1 cellular context compared by ENCODE assay signal in the genomic region with DNA sequence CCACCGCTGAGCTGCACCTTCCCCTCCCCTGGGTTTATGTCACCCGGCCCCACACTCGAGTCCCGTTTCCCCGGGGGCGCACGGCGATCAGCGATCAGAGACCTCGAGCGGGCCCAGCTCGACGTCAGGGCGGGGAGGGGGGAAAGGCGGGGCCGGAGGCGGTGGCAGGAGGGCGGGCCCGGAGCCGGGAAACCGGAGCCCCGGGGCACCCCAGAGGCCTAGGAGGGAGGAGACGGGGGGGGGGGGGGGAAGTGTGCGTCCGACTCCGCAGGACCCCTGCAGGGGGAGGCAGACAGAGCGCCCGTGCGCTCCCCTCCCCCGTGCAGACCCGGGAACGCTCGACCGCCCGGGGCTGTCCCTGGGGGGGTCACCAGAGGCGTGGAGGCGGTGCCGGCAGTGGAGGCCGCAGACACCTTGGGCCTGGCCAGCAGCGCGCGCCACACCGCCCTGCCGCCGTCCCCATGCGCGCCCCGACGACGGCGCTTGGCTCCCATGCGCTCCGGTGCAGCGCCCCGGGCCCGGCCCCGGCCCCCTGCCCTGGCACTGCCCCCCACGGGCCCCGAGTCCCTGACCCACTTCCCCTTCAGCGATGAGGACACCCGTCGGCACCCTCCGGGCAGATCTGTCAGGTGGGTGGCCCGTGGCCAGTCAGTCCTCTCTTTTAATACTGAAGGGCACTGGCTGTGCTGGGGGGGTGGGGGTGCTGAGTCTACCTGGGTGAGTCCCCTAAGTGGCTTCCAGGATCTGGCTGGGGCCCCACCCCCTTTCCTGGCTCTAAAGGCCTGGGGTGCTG.
TF ChIP-seq lines count a peak whose summit lies in the region.

No MANE protein-coding gene starts in this region.

TF ChIP-seq in GM12878, 131 proteins besides CTCF, POLR2A, EP300 and RAD21 (continued from another document):
- no peak for TF ChIP-seq BRCA1 (IDR thresholded peaks at IDR 0.05; ENCODE audit: low read depth, low read length)
- TF ChIP-seq, protein P1, sequence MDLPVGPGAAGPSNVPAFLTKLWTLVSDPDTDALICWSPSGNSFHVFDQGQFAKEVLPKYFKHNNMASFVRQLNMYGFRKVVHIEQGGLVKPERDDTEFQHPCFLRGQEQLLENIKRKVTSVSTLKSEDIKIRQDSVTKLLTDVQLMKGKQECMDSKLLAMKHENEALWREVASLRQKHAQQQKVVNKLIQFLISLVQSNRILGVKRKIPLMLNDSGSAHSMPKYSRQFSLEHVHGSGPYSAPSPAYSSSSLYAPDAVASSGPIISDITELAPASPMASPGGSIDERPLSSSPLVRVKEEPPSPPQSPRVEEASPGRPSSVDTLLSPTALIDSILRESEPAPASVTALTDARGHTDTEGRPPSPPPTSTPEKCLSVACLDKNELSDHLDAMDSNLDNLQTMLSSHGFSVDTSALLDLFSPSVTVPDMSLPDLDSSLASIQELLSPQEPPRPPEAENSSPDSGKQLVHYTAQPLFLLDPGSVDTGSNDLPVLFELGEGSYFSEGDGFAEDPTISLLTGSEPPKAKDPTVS (IDR thresholded peaks at IDR 0.05; ENCODE audit: low read depth, low read length) = no peak
- no peak for TF ChIP-seq NR2C2 (IDR thresholded peaks at IDR 0.05; ENCODE audit: borderline replicate concordance, control insufficient read depth, insufficient read length, low read depth)
- TF ChIP-seq RELB (IDR thresholded peaks at IDR 0.05; ENCODE audit: low read depth) = no peak
- no peak for TF ChIP-seq NFXL1 (IDR thresholded peaks at IDR 0.05; ENCODE audit: borderline replicate concordance)
- no peak for TF ChIP-seq CEBPZ (IDR thresholded peaks at IDR 0.05; ENCODE audit: low read depth, low read length)
- no peak for TF ChIP-seq ESRRA (IDR thresholded peaks at IDR 0.05; ENCODE audit: low read length)
- TF ChIP-seq SIN3A (IDR thresholded peaks at IDR 0.05; ENCODE audit: low read depth, low read length) = no peak; the same call in 1 of the 2 replicates
- TF ChIP-seq NFIC (IDR thresholded peaks at IDR 0.05; ENCODE audit: low read depth, low read length) = no peak
- peak; percentile 53; the same call in 1 of the 2 replicates for TF ChIP-seq BACH1 (IDR thresholded peaks at IDR 0.05; ENCODE audit: borderline replicate concordance)
- TF ChIP-seq SUPT20H (IDR thresholded peaks at IDR 0.05; ENCODE audit: borderline replicate concordance, control insufficient read depth, low read depth, low read length) = no peak
- no peak for TF ChIP-seq POU2F2 (IDR thresholded peaks at IDR 0.05; ENCODE audit: borderline replicate concordance, low read depth, low read length)
- no peak for TF ChIP-seq ZZZ3 (IDR thresholded peaks at IDR 0.05; ENCODE audit: control insufficient read depth, insufficient read length, low read depth)
- TF ChIP-seq LARP7 (IDR thresholded peaks at IDR 0.05) = peak; percentile 49
- no peak for TF ChIP-seq BMI1 (IDR thresholded peaks at IDR 0.05; ENCODE audit: borderline replicate concordance)
- TF ChIP-seq DPF2 (IDR thresholded peaks at IDR 0.05) = peak; percentile 22; the same call in 1 of the 2 replicates
- TF ChIP-seq ZBTB4 (CRISPR knock-in tag; IDR thresholded peaks at IDR 0.05) = no peak
- TF ChIP-seq CREB1 (IDR thresholded peaks at IDR 0.05; ENCODE audit: low read depth) = peak; percentile 56; the same call in 1 of the 2 replicates
- TF ChIP-seq, protein P2, sequence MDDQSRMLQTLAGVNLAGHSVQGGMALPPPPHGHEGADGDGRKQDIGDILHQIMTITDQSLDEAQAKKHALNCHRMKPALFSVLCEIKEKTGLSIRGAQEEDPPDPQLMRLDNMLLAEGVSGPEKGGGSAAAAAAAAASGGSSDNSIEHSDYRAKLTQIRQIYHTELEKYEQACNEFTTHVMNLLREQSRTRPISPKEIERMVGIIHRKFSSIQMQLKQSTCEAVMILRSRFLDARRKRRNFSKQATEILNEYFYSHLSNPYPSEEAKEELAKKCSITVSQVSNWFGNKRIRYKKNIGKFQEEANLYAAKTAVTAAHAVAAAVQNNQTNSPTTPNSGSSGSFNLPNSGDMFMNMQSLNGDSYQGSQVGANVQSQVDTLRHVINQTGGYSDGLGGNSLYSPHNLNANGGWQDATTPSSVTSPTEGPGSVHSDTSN (IDR thresholded peaks at IDR 0.05; ENCODE audit: insufficient replicate concordance, low read depth, low read length) = no peak
- TF ChIP-seq MAX (IDR thresholded peaks at IDR 0.05; ENCODE audit: low read depth, low read length) = no peak
- no peak for TF ChIP-seq CBX3 (IDR thresholded peaks at IDR 0.05; ENCODE audit: borderline replicate concordance, low read depth)
- TF ChIP-seq SUZ12 (IDR thresholded peaks at IDR 0.05; ENCODE audit: unreplicated experiment) = no peak
- no peak for TF ChIP-seq E2F4 (IDR thresholded peaks at IDR 0.05; ENCODE audit: low read depth, low read length)
- peak; percentile 47; the same call in 1 of the 2 replicates for TF ChIP-seq MXI1 (IDR thresholded peaks at IDR 0.05; ENCODE audit: low read depth, low read length)
- no peak for TF ChIP-seq ZNF384 (IDR thresholded peaks at IDR 0.05; ENCODE audit: borderline replicate concordance, low read depth, low read length)
- TF ChIP-seq MTA2 (IDR thresholded peaks at IDR 0.05; ENCODE audit: low read depth) = no peak
- TF ChIP-seq GABPA (IDR thresholded peaks at IDR 0.05; ENCODE audit: low read depth) = no peak
- no peak for TF ChIP-seq SRF (IDR thresholded peaks at IDR 0.05; ENCODE audit: low read depth in 2 of 2, low read length in 2 of 2)
- TF ChIP-seq, protein P3, sequence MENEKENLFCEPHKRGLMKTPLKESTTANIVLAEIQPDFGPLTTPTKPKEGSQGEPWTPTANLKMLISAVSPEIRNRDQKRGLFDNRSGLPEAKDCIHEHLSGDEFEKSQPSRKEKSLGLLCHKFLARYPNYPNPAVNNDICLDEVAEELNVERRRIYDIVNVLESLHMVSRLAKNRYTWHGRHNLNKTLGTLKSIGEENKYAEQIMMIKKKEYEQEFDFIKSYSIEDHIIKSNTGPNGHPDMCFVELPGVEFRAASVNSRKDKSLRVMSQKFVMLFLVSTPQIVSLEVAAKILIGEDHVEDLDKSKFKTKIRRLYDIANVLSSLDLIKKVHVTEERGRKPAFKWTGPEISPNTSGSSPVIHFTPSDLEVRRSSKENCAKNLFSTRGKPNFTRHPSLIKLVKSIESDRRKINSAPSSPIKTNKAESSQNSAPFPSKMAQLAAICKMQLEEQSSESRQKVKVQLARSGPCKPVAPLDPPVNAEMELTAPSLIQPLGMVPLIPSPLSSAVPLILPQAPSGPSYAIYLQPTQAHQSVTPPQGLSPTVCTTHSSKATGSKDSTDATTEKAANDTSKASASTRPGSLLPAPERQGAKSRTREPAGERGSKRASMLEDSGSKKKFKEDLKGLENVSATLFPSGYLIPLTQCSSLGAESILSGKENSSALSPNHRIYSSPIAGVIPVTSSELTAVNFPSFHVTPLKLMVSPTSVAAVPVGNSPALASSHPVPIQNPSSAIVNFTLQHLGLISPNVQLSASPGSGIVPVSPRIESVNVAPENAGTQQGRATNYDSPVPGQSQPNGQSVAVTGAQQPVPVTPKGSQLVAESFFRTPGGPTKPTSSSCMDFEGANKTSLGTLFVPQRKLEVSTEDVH (IDR thresholded peaks at IDR 0.05; ENCODE audit: low read depth, partially characterized antibody) = no peak
- no peak for TF ChIP-seq RAD51 (IDR thresholded peaks at IDR 0.05)
- TF ChIP-seq CHD2 (IDR thresholded peaks at IDR 0.05; ENCODE audit: borderline replicate concordance, low read depth, low read length) = no peak
- TF ChIP-seq KLF5 (IDR thresholded peaks at IDR 0.05; ENCODE audit: partially characterized antibody) = no peak
- TF ChIP-seq FOXM1 (IDR thresholded peaks at IDR 0.05; ENCODE audit: low read depth, low read length) = no peak
- TF ChIP-seq NBN (IDR thresholded peaks at IDR 0.05) = no peak
- TF ChIP-seq WRNIP1 (IDR thresholded peaks at IDR 0.05; ENCODE audit: borderline replicate concordance, low read depth, low read length) = no peak
- TF ChIP-seq RCOR1 (conservative IDR thresholded peaks at IDR 0.05; ENCODE audit: low read depth, low read length) = no peak
- TF ChIP-seq KAT2A (conservative IDR thresholded peaks at IDR 0.05; ENCODE audit: control insufficient read depth, low read depth, low read length) = no peak
- 0 out of 2 replicates have a peak, but pooled peaks have one; percentile 22 for TF ChIP-seq YY1 (IDR thresholded peaks at IDR 0.05; ENCODE audit: low read depth, low read length)
- no peak for TF ChIP-seq TCF7 (IDR thresholded peaks at IDR 0.05; ENCODE audit: borderline replicate concordance)
- TF ChIP-seq STAT1 (conservative IDR thresholded peaks at IDR 0.05) = no peak
- no peak for TF ChIP-seq MYC (IDR thresholded peaks at IDR 0.05; ENCODE audit: insufficient read depth, insufficient read length, insufficient replicate concordance, low read length, severe bottlenecking)
- TF ChIP-seq IRF4 (IDR thresholded peaks at IDR 0.05; ENCODE audit: low read depth, low read length) = no peak
- no peak for TF ChIP-seq SIX5 (IDR thresholded peaks at IDR 0.05; ENCODE audit: low read depth, low read length, severe bottlenecking)
